ENCODE assay signal across 2 cellular contexts in genomic region chr3:183285318-183285717, GRCh38.
TF ChIP-seq lines count a peak whose summit lies in the region.

No MANE protein-coding gene starts in this region.

TF ChIP-seq in A549, 52 proteins besides CTCF, POLR2A, EP300 and RAD21:
- TF ChIP-seq HEYL (CRISPR knock-in tag; IDR thresholded peaks at IDR 0.05) (no peak), REST (IDR thresholded peaks at IDR 0.05) (no peak), ATOH8 (CRISPR knock-in tag; IDR thresholded peaks at IDR 0.05; ENCODE audit: low read depth) (no peak), ZC3H11A (IDR thresholded peaks at IDR 0.05) (no peak), ESRRA (IDR thresholded peaks at IDR 0.05; ENCODE audit: borderline replicate concordance, low read length) (no peak), CBX2 (IDR thresholded peaks at IDR 0.05; ENCODE audit: borderline replicate concordance, low read depth) (no peak), MAZ (IDR thresholded peaks at IDR 0.05; ENCODE audit: borderline replicate concordance, low read depth, low read length) (no peak), NR3C1 (IDR thresholded peaks at IDR 0.05) (no peak)

TF ChIP-seq in GM12878, 131 proteins besides CTCF, POLR2A, EP300 and RAD21:
- TF ChIP-seq CREM (IDR thresholded peaks at IDR 0.05; ENCODE audit: low read depth) = no peak
- no peak for TF ChIP-seq NFXL1 (IDR thresholded peaks at IDR 0.05; ENCODE audit: borderline replicate concordance)
- TF ChIP-seq IRF5 (IDR thresholded peaks at IDR 0.05; ENCODE audit: borderline replicate concordance) = no peak
- no peak for TF ChIP-seq TCF7 (IDR thresholded peaks at IDR 0.05; ENCODE audit: borderline replicate concordance)
- TF ChIP-seq REST (IDR thresholded peaks at IDR 0.05; ENCODE audit: low read depth, low read length) = no peak
- TF ChIP-seq ELK1 (IDR thresholded peaks at IDR 0.05; ENCODE audit: low read depth, low read length) = no peak
- no peak for TF ChIP-seq PAX8 (IDR thresholded peaks at IDR 0.05)
- no peak for TF ChIP-seq MLLT1 (IDR thresholded peaks at IDR 0.05)
- TF ChIP-seq, protein P1, sequence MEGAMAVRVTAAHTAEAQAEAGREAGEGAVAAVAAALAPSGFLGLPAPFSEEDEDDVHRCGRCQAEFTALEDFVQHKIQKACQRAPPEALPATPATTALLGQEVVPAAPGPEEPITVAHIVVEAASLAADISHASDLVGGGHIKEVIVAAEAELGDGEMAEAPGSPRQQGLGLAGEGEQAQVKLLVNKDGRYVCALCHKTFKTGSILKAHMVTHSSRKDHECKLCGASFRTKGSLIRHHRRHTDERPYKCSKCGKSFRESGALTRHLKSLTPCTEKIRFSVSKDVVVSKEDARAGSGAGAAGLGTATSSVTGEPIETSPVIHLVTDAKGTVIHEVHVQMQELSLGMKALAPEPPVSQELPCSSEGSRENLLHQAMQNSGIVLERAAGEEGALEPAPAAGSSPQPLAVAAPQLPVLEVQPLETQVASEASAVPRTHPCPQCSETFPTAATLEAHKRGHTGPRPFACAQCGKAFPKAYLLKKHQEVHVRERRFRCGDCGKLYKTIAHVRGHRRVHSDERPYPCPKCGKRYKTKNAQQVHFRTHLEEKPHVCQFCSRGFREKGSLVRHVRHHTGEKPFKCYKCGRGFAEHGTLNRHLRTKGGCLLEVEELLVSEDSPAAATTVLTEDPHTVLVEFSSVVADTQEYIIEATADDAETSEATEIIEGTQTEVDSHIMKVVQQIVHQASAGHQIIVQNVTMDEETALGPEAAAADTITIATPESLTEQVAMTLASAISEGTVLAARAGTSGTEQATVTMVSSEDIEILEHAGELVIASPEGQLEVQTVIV (IDR thresholded peaks at IDR 0.05; ENCODE audit: borderline replicate concordance, partially characterized antibody) = no peak
- no peak for TF ChIP-seq CEBPZ (IDR thresholded peaks at IDR 0.05; ENCODE audit: low read depth, low read length)
- no peak for TF ChIP-seq SIX5 (IDR thresholded peaks at IDR 0.05; ENCODE audit: low read depth, low read length, severe bottlenecking)
- TF ChIP-seq ZNF687 (IDR thresholded peaks at IDR 0.05) = no peak
- no peak for TF ChIP-seq STAT3 (IDR thresholded peaks at IDR 0.05; ENCODE audit: low read depth, low read length)
